In the genomic region with DNA sequence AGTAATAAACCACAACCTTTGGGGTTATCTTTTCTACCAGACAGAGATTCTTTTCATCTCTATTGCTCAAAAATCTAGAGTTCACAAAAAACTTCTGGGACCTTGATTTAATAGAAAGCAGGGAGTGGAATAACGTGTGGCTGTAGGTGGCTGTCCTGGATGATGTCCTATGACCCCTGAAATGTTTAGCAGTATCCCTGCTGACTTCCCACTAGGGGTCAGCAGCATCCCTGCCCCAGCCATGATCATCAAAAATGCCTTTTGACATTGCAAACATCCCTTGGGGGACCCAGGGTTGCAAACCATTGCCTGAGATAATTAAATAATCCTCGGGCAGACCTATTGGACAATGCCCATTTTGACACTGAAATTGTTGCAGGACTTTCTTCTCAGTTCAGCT, we compare ENCODE assay signal across 11 cellular contexts.
DNase-seq lines count a peak whose midpoint lies in the region; ATAC-seq and TF ChIP-seq lines count a peak whose summit lies in the region.
"Had no signal": no experiment of that assay in that cellular context is flagged by ENCODE, and none has a peak within 500 bp of the region (broad histone marks: within the 10 kb centered on the region; RNA-seq: fewer than 3 reads in every experiment).

No MANE protein-coding gene starts in this region.

- H3K9me3 Mint-ChIP-seq in neural crest cell: peaks cover 3% of the 10 kb centered on the region
- H3K9me3 Mint-ChIP-seq: immature natural killer cell had no signal

- H3K9me3 ChIP-seq in SK-N-SH: no peaks in the 10 kb centered on the region
- peaks cover 2% of the 10 kb centered on the region; the same call in 1 of the 2 replicates for H3K9me3 ChIP-seq in IMR-90 (ENCODE audit: control insufficient read depth, insufficient read depth, low read length)
- H3K9me3 ChIP-seq in uterus: no peaks in the 10 kb centered on the region

- intact Hi-C loops in IMR-90 (cut with micrococcal nuclease): no loop called here
- intact Hi-C loops in uterus (cut with DNase I; ENCODE audit: low total_unique reads): no loop called here

- H4K5ac ChIP-seq in IMR-90 (ENCODE audit: low read depth, low read length): no peak overlapping the region

- H3K27ac Mint-ChIP-seq in neural crest cell (ENCODE audit: unreplicated experiment): no peak overlapping the region
- H3K27ac Mint-ChIP-seq: immature natural killer cell had no signal

- H4K91ac ChIP-seq in IMR-90 (ENCODE audit: insufficient read depth, low read depth, low read length): no peak overlapping the region

- no peaks in the 10 kb centered on the region for H3F3A ChIP-seq in SK-N-SH (replicated peaks; ENCODE audit: insufficient read depth)

- in situ Hi-C loops in IMR-90 (cut with MboI; ENCODE audit: low sequenced_read_pairs): no loop called here
- in situ Hi-C loops in astrocyte of the spinal cord (cut with HindIII; ENCODE audit: low sequenced_read_pairs): no loop called here

- TF ChIP-seq EP300 in SK-N-SH (IDR thresholded peaks at IDR 0.05; ENCODE audit: borderline replicate concordance in 1 of 2, low read depth in 1 of 2, low read length in 1 of 2): no peak

- no peak for ATAC-seq in SK-N-SH treated with all-trans-retinoic acid at 6 μM for 48 hours
- peak; percentile 40; the same call in 1 of the 2 replicates for ATAC-seq in IMR-90 (ENCODE audit: low read depth)

- CTCF ChIA-PET in SK-N-SH (lab: Yijun Ruan, JAX): interaction anchor here (1.7 to 4.2 kb wide), 3 partner anchors 10 to 323 kb away, joined by 5 to 26 read pairs (median 7); no protein-coding TSS in a partner anchor
- CTCF ChIA-PET in IMR-90 (lab: Yijun Ruan, JAX): no interaction called here

- no peak overlapping the region for H3K4me3 ChIP-seq in SK-N-SH (ENCODE audit: low read depth in 2 of 2, low read length in 1 of 2)
- H3K4me3 ChIP-seq in IMR-90 (ENCODE audit: insufficient read depth, low read depth, low read length): no peak overlapping the region
- H3K4me3 ChIP-seq in astrocyte of the spinal cord (ENCODE audit: low read depth, low read length): no peak overlapping the region
- H3K4me3 ChIP-seq in uterus: no peak overlapping the region

- H3K79me2 ChIP-seq in SK-N-SH (ENCODE audit: insufficient read depth): no peaks in the 10 kb centered on the region
- H3K79me2 ChIP-seq: parathyroid adenoma had no signal

- H3K27ac ChIP-seq in SK-N-SH (ENCODE audit: low read depth in 2 of 2, low read length in 1 of 2) (no peak overlapping the region), IMR-90 (ENCODE audit: insufficient read depth, low read length) (no peak overlapping the region), uterus (no peak overlapping the region)
- H3K27ac ChIP-seq: parathyroid adenoma had no signal

- H3K9me2 ChIP-seq in SK-N-SH: no peaks in the 10 kb centered on the region

- DNase-seq in SK-N-SH: peak; percentile 74
- no peak for DNase-seq in IMR-90
- no peak for DNase-seq in astrocyte of the spinal cord (ENCODE audit: low read depth, low spot score)
- no peak for DNase-seq in neural crest cell (ENCODE audit: low read depth, low spot score)
- no peak for DNase-seq in retina
- no peak for DNase-seq in NCI-H1694 (lab: John Stamatoyannopoulos, UW)
- DNase-seq in uterus: no peak
- DNase-seq: immature natural killer cell, NCI-H226 had no signal

- no peaks in the 10 kb centered on the region for H3K9me1 ChIP-seq in IMR-90 (ENCODE audit: insufficient read depth, low read length)

- H3K36me3 ChIP-seq in SK-N-SH (replicated peaks in 1 of 2; ENCODE audit: control insufficient read depth in 1 of 2, insufficient read depth in 2 of 2, low read length in 1 of 2) (no peaks in the 10 kb centered on the region), IMR-90 (ENCODE audit: control insufficient read depth, insufficient read depth, low read length) (no peaks in the 10 kb centered on the region), uterus (no peaks in the 10 kb centered on the region)

- no peak overlapping the region for H2AFZ ChIP-seq in SK-N-SH (ENCODE audit: low read depth)
- H2AFZ ChIP-seq in IMR-90 (replicated peaks; ENCODE audit: low read length, poor library complexity): no peak overlapping the region
- H2AFZ ChIP-seq: parathyroid adenoma had no signal

- H3K23ac ChIP-seq in IMR-90 (ENCODE audit: low read depth, low read length): no peak overlapping the region

- H3K4me1 Mint-ChIP-seq in neural crest cell: peaks cover 16% of the 10 kb centered on the region
- H3K4me1 Mint-ChIP-seq: immature natural killer cell had no signal

- H3K4me3 Mint-ChIP-seq in neural crest cell: no peak overlapping the region
- H3K4me3 Mint-ChIP-seq: immature natural killer cell had no signal

- WGBS in SK-N-SH (ENCODE audit: low lambda C conversion rate): 14% methylated on average over 2 of the region's 2 CpGs
- no CpG with 5 or more reads among the region's 2 CpGs for WGBS in IMR-90 (ENCODE audit: extremely low coverage in 2 of 2, insufficient read length in 1 of 2), 2 experiments

- H3K4ac ChIP-seq in IMR-90 (ENCODE audit: low read depth, low read length): no peak overlapping the region

- H3K79me1 ChIP-seq in IMR-90 (ENCODE audit: low read depth in 1 of 2, low read length in 2 of 2): no peaks in the 10 kb centered on the region

- H2AK5ac ChIP-seq in IMR-90 (ENCODE audit: low read depth, low read length): no peak overlapping the region

- no peak overlapping the region for H2AK9ac ChIP-seq in IMR-90 (replicated peaks; ENCODE audit: low read depth, low read length, poor library complexity)

- H3K4me1 ChIP-seq in SK-N-SH (ENCODE audit: control insufficient read depth in 1 of 2, insufficient read depth in 2 of 2, low read depth in 1 of 2, low read length in 1 of 2) (peaks cover 0 to 17% of the 10 kb centered on the region in 2 experiments; a peak in 1 of 4 replicates), IMR-90 (ENCODE audit: control insufficient read depth, insufficient read depth, low read length) (no peaks in the 10 kb centered on the region), uterus (no peaks in the 10 kb centered on the region)
- H3K4me1 ChIP-seq: parathyroid adenoma had no signal

- no peak overlapping the region for H3K9ac ChIP-seq in SK-N-SH
- no peak overlapping the region for H3K9ac ChIP-seq in IMR-90 (ENCODE audit: low read depth, low read length)
- H3K9ac ChIP-seq: parathyroid adenoma had no signal

- H3K18ac ChIP-seq in IMR-90 (ENCODE audit: low read depth, low read length): no peak overlapping the region

- TF ChIP-seq POLR2A in IMR-90 (IDR thresholded peaks at IDR 0.05; ENCODE audit: low read depth, low read length) (no peak), uterus (IDR thresholded peaks at IDR 0.05) (no peak)

- TF ChIP-seq RAD21 in SK-N-SH (IDR thresholded peaks at IDR 0.05; ENCODE audit: low read length) (peak; percentile 53), IMR-90 (IDR thresholded peaks at IDR 0.05; ENCODE audit: low read length) (no peak)

- H3K4me2 ChIP-seq in SK-N-SH: no peak overlapping the region
- no peak overlapping the region for H3K4me2 ChIP-seq in IMR-90 (ENCODE audit: low read depth, low read length)

- no TSS peak for BruUV-seq in IMR-90 (replicated peaks; lab: Mats Ljungman, UMichigan)

- H3K56ac ChIP-seq in IMR-90 (ENCODE audit: extremely low read depth, insufficient read depth, low read length): no peak overlapping the region

- H3K27me3 Mint-ChIP-seq in neural crest cell (ENCODE audit: low read depth): no peaks in the 10 kb centered on the region

- no peaks in the 10 kb centered on the region for H4K20me1 ChIP-seq in SK-N-SH (ENCODE audit: insufficient read depth)
- no peaks in the 10 kb centered on the region for H4K20me1 ChIP-seq in IMR-90 (ENCODE audit: insufficient read depth, low read length)

- no peak overlapping the region for H4K8ac ChIP-seq in IMR-90 (ENCODE audit: low read depth in 2 of 2, low read length in 2 of 2)

- no peak overlapping the region for H2BK20ac ChIP-seq in IMR-90 (ENCODE audit: low read depth, low read length)

- H2BK15ac ChIP-seq in IMR-90 (ENCODE audit: low read depth, low read length): no peak overlapping the region

- no peaks in the 10 kb centered on the region for H3K36me3 Mint-ChIP-seq in neural crest cell (ENCODE audit: low read depth)
- H3K36me3 Mint-ChIP-seq: immature natural killer cell had no signal

- no peak for TF ChIP-seq CTCF in SK-N-SH (IDR thresholded peaks at IDR 0.05)
- TF ChIP-seq CTCF in IMR-90 (conservative IDR thresholded peaks at IDR 0.05; ENCODE audit: low read depth, low read length): no peak
- TF ChIP-seq CTCF in astrocyte of the spinal cord (IDR thresholded peaks at IDR 0.05; ENCODE audit: low read depth, low read length): peak; percentile 19
- peak; percentile 40 for TF ChIP-seq CTCF in neural crest cell (conservative IDR thresholded peaks at IDR 0.05)
- no peak for TF ChIP-seq CTCF in uterus (IDR thresholded peaks at IDR 0.05)

- dilution Hi-C loops in IMR-90 (cut with HindIII; ENCODE audit: low sequenced_read_pairs, unreplicated experiment): no loop called here

- H2BK5ac ChIP-seq in IMR-90 (ENCODE audit: low read depth, low read length, poor library complexity, severe bottlenecking): no peak overlapping the region

- POLR2A ChIA-PET in SK-N-SH (lab: Yijun Ruan, JAX): no interaction called here
- POLR2A ChIA-PET in IMR-90 (lab: Charles Lee; ENCODE audit: unreplicated experiment): no interaction called here

- H3K27me3 ChIP-seq in SK-N-SH (ENCODE audit: insufficient read depth): no peaks in the 10 kb centered on the region
- H3K27me3 ChIP-seq in IMR-90 (ENCODE audit: control insufficient read depth, insufficient read depth, low read length): no peaks in the 10 kb centered on the region; the same call in 1 of the 2 replicates
- no peaks in the 10 kb centered on the region for H3K27me3 ChIP-seq in uterus

- H3K14ac ChIP-seq in IMR-90 (replicated peaks; ENCODE audit: low read depth, low read length): no peak overlapping the region

- H2BK120ac ChIP-seq in IMR-90 (ENCODE audit: low read depth, low read length): no peak overlapping the region

TF ChIP-seq in SK-N-SH, 30 proteins besides CTCF, POLR2A, EP300 and RAD21 (continues in another document):
- TF ChIP-seq EZH2phosphoT487 (IDR thresholded peaks at IDR 0.05; ENCODE audit: borderline replicate concordance, low read depth) (no peak), MEF2A (IDR thresholded peaks at IDR 0.05; ENCODE audit: borderline replicate concordance, low read depth) (no peak)

TF ChIP-seq in SK-N-SH treated with all-trans-retinoic acid at 6 μM for 48 hours, 23 proteins besides CTCF, POLR2A, EP300 and RAD21 (continues in another document):
- TF ChIP-seq ZNF70 (CRISPR knock-in tag; IDR thresholded peaks at IDR 0.05): no peak
- TF ChIP-seq ZFP3 (CRISPR knock-in tag; IDR thresholded peaks at IDR 0.05): no peak
- TF ChIP-seq ZFP30 (CRISPR knock-in tag; IDR thresholded peaks at IDR 0.05): no peak
- TF ChIP-seq ZNF565 (CRISPR knock-in tag; conservative IDR thresholded peaks at IDR 0.05; ENCODE audit: low read depth): no peak
- TF ChIP-seq RARB (CRISPR knock-in tag; IDR thresholded peaks at IDR 0.05): no peak

TF ChIP-seq in IMR-90, 13 proteins besides CTCF, POLR2A, EP300 and RAD21:
- TF ChIP-seq FOS (IDR thresholded peaks at IDR 0.05; ENCODE audit: low read depth, low read length): no peak
- no peak for TF ChIP-seq MAFK (IDR thresholded peaks at IDR 0.05; ENCODE audit: low read depth, low read length)
- no peak for TF ChIP-seq SMC3 (IDR thresholded peaks at IDR 0.05; ENCODE audit: low read depth, low read length)
- TF ChIP-seq MXI1 (IDR thresholded peaks at IDR 0.05; ENCODE audit: borderline replicate concordance, low read depth, low read length): no peak

Comparison
In these comparisons a context has a peak if more than half of its experiments do, and no peak if none do; other contexts are left out.
1. CTCF ChIP-seq: peak in astrocyte of the spinal cord (single experiment) and neural crest cell (single experiment); none in SK-N-SH (single experiment), IMR-90 (single experiment) and uterus (0 of 4).